1 cellular context compared by ENCODE assay signal in genomic region chr5:95857185-95857945, GRCh38.
TF ChIP-seq lines count a peak whose summit lies in the region.

No MANE protein-coding gene starts in this region.

TF ChIP-seq in HepG2, 621 proteins besides CTCF, POLR2A, EP300 and RAD21 (continued from another document and continues in another):
- TF ChIP-seq, protein P1, sequence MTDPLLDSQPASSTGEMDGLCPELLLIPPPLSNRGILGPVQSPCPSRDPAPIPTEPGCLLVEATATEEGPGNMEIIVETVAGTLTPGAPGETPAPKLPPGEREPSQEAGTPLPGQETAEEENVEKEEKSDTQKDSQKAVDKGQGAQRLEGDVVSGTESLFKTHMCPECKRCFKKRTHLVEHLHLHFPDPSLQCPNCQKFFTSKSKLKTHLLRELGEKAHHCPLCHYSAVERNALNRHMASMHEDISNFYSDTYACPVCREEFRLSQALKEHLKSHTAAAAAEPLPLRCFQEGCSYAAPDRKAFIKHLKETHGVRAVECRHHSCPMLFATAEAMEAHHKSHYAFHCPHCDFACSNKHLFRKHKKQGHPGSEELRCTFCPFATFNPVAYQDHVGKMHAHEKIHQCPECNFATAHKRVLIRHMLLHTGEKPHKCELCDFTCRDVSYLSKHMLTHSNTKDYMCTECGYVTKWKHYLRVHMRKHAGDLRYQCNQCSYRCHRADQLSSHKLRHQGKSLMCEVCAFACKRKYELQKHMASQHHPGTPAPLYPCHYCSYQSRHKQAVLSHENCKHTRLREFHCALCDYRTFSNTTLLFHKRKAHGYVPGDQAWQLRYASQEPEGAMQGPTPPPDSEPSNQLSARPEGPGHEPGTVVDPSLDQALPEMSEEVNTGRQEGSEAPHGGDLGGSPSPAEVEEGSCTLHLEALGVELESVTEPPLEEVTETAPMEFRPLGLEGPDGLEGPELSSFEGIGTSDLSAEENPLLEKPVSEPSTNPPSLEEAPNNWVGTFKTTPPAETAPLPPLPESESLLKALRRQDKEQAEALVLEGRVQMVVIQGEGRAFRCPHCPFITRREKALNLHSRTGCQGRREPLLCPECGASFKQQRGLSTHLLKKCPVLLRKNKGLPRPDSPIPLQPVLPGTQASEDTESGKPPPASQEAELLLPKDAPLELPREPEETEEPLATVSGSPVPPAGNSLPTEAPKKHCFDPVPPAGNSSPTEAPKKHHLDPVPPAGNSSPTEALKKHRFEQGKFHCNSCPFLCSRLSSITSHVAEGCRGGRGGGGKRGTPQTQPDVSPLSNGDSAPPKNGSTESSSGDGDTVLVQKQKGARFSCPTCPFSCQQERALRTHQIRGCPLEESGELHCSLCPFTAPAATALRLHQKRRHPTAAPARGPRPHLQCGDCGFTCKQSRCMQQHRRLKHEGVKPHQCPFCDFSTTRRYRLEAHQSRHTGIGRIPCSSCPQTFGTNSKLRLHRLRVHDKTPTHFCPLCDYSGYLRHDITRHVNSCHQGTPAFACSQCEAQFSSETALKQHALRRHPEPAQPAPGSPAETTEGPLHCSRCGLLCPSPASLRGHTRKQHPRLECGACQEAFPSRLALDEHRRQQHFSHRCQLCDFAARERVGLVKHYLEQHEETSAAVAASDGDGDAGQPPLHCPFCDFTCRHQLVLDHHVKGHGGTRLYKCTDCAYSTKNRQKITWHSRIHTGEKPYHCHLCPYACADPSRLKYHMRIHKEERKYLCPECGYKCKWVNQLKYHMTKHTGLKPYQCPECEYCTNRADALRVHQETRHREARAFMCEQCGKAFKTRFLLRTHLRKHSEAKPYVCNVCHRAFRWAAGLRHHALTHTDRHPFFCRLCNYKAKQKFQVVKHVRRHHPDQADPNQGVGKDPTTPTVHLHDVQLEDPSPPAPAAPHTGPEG (CRISPR knock-in tag; IDR thresholded peaks at IDR 0.05), result no peak
- no peak for TF ChIP-seq ZNF619 (CRISPR knock-in tag; IDR thresholded peaks at IDR 0.05)
- TF ChIP-seq THAP9 (CRISPR knock-in tag; IDR thresholded peaks at IDR 0.05; ENCODE audit: borderline replicate concordance), result peak; percentile 61; the same call in 1 of the 2 replicates
- peak; percentile 84 for TF ChIP-seq ATF3 (CRISPR knock-in tag; IDR thresholded peaks at IDR 0.05)
- TF ChIP-seq ZNF598 (CRISPR knock-in tag; IDR thresholded peaks at IDR 0.05; ENCODE audit: borderline replicate concordance), result peak; percentile 82; the same call in 1 of the 2 replicates
- peak; percentile 81 for TF ChIP-seq ZBTB34 (CRISPR knock-in tag; IDR thresholded peaks at IDR 0.05)
- TF ChIP-seq ASH2L (IDR thresholded peaks at IDR 0.05; ENCODE audit: insufficient read length, low read depth, low read length), result peak; percentile 41
- TF ChIP-seq ZNF205 (CRISPR knock-in tag; IDR thresholded peaks at IDR 0.05), result no peak; the same call in 1 of the 2 replicates
- TF ChIP-seq KLF11 (CRISPR knock-in tag; IDR thresholded peaks at IDR 0.05), result peak; percentile 80; the same call in 1 of the 2 replicates
- TF ChIP-seq KDM1A (CRISPR knock-in tag; IDR thresholded peaks at IDR 0.05), result no peak; the same call in 1 of the 2 replicates
- TF ChIP-seq JUND (CRISPR knock-in tag; IDR thresholded peaks at IDR 0.05), result peak; percentile 95
- TF ChIP-seq POGZ (CRISPR knock-in tag; IDR thresholded peaks at IDR 0.05), result peak; percentile 92
- peak; percentile 99 for TF ChIP-seq TFDP1 (CRISPR knock-in tag; IDR thresholded peaks at IDR 0.05; ENCODE audit: borderline replicate concordance)
- peak; percentile 92 for TF ChIP-seq GATAD2A (CRISPR knock-in tag; IDR thresholded peaks at IDR 0.05)
- peak; percentile 29; the same call in 1 of the 2 replicates for TF ChIP-seq PATZ1 (CRISPR knock-in tag; IDR thresholded peaks at IDR 0.05)
- TF ChIP-seq DNMT1 (CRISPR knock-in tag; IDR thresholded peaks at IDR 0.05), result peak; percentile 59; the same call in 1 of the 2 replicates
- TF ChIP-seq HES4 (CRISPR knock-in tag; IDR thresholded peaks at IDR 0.05; ENCODE audit: borderline replicate concordance), result no peak; the same call in 1 of the 2 replicates
- peak; percentile 41; the same call in 1 of the 2 replicates for TF ChIP-seq SP4 (CRISPR knock-in tag; IDR thresholded peaks at IDR 0.05)
- TF ChIP-seq, protein P2, sequence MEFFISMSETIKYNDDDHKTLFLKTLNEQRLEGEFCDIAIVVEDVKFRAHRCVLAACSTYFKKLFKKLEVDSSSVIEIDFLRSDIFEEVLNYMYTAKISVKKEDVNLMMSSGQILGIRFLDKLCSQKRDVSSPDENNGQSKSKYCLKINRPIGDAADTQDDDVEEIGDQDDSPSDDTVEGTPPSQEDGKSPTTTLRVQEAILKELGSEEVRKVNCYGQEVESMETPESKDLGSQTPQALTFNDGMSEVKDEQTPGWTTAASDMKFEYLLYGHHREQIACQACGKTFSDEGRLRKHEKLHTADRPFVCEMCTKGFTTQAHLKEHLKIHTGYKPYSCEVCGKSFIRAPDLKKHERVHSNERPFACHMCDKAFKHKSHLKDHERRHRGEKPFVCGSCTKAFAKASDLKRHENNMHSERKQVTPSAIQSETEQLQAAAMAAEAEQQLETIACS (CRISPR knock-in tag; IDR thresholded peaks at IDR 0.05), result no peak
- TF ChIP-seq UBTF (CRISPR knock-in tag; IDR thresholded peaks at IDR 0.05), result 0 out of 2 replicates have a peak, but pooled peaks have one; percentile 46
- TF ChIP-seq HMG20A (CRISPR knock-in tag; IDR thresholded peaks at IDR 0.05; ENCODE audit: borderline replicate concordance), result peak; percentile 78
- peak; percentile 81 for TF ChIP-seq ZNF331 (CRISPR knock-in tag; IDR thresholded peaks at IDR 0.05)
- 0 out of 2 replicates have a peak, but pooled peaks have one; percentile 81 for TF ChIP-seq ISX (CRISPR knock-in tag; conservative IDR thresholded peaks at IDR 0.05)
- peak; percentile 53; the same call in 1 of the 2 replicates for TF ChIP-seq ZBTB25 (CRISPR knock-in tag; IDR thresholded peaks at IDR 0.05)
- TF ChIP-seq, protein P3, sequence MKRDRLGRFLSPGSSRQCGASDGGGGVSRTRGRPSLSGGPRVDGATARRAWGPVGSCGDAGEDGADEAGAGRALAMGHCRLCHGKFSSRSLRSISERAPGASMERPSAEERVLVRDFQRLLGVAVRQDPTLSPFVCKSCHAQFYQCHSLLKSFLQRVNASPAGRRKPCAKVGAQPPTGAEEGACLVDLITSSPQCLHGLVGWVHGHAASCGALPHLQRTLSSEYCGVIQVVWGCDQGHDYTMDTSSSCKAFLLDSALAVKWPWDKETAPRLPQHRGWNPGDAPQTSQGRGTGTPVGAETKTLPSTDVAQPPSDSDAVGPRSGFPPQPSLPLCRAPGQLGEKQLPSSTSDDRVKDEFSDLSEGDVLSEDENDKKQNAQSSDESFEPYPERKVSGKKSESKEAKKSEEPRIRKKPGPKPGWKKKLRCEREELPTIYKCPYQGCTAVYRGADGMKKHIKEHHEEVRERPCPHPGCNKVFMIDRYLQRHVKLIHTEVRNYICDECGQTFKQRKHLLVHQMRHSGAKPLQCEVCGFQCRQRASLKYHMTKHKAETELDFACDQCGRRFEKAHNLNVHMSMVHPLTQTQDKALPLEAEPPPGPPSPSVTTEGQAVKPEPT (CRISPR knock-in tag; IDR thresholded peaks at IDR 0.05; ENCODE audit: low read depth), result peak; percentile 82; the same call in 1 of the 2 replicates
- 0 out of 2 replicates have a peak, but pooled peaks have one; percentile 42 for TF ChIP-seq ZSCAN29 (CRISPR knock-in tag; conservative IDR thresholded peaks at IDR 0.05)
- TF ChIP-seq, protein P4, sequence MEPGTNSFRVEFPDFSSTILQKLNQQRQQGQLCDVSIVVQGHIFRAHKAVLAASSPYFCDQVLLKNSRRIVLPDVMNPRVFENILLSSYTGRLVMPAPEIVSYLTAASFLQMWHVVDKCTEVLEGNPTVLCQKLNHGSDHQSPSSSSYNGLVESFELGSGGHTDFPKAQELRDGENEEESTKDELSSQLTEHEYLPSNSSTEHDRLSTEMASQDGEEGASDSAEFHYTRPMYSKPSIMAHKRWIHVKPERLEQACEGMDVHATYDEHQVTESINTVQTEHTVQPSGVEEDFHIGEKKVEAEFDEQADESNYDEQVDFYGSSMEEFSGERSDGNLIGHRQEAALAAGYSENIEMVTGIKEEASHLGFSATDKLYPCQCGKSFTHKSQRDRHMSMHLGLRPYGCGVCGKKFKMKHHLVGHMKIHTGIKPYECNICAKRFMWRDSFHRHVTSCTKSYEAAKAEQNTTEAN (CRISPR knock-in tag; conservative IDR thresholded peaks at IDR 0.05), result peak; percentile 69
- TF ChIP-seq KMT2B (CRISPR knock-in tag; IDR thresholded peaks at IDR 0.05), result peak; percentile 60
- no peak for TF ChIP-seq ZNF382 (CRISPR knock-in tag; IDR thresholded peaks at IDR 0.05; ENCODE audit: borderline replicate concordance)
- no peak for TF ChIP-seq KLF12 (CRISPR knock-in tag; IDR thresholded peaks at IDR 0.05; ENCODE audit: borderline replicate concordance)
- no peak for TF ChIP-seq MED13 (CRISPR knock-in tag; IDR thresholded peaks at IDR 0.05)
- TF ChIP-seq, protein P5, sequence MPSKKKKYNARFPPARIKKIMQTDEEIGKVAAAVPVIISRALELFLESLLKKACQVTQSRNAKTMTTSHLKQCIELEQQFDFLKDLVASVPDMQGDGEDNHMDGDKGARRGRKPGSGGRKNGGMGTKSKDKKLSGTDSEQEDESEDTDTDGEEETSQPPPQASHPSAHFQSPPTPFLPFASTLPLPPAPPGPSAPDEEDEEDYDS (CRISPR knock-in tag; IDR thresholded peaks at IDR 0.05), result peak; percentile 41; the same call in 1 of the 2 replicates
